2 cellular contexts compared by ENCODE assay signal in genomic region chr6:135499441-135500340, GRCh38.
TF ChIP-seq lines count a peak whose summit lies in the region.

No MANE protein-coding gene starts in this region.

TF ChIP-seq in A549, 52 proteins besides CTCF, POLR2A, EP300 and RAD21 (continued from another document):
- no peak for TF ChIP-seq REST (IDR thresholded peaks at IDR 0.05)
- no peak for TF ChIP-seq BCL3 (IDR thresholded peaks at IDR 0.05)
- TF ChIP-seq PBX3 (IDR thresholded peaks at IDR 0.05): no peak
- TF ChIP-seq ZFP36 (IDR thresholded peaks at IDR 0.05; ENCODE audit: borderline replicate concordance, partially characterized antibody): no peak
- TF ChIP-seq CHD2 (IDR thresholded peaks at IDR 0.05; ENCODE audit: low read length, partially characterized antibody): no peak
- no peak for TF ChIP-seq HOXB13 (CRISPR knock-in tag; IDR thresholded peaks at IDR 0.05; ENCODE audit: low read depth)
- TF ChIP-seq HOXA7 (CRISPR knock-in tag; IDR thresholded peaks at IDR 0.05): no peak
- TF ChIP-seq NR3C1 (IDR thresholded peaks at IDR 0.05): no peak
- no peak for TF ChIP-seq FOSB (CRISPR knock-in tag; IDR thresholded peaks at IDR 0.05)
- TF ChIP-seq NFE2L2 (conservative IDR thresholded peaks at IDR 0.05; ENCODE audit: low read length): no peak
- no peak for TF ChIP-seq KDM5A (IDR thresholded peaks at IDR 0.05)
- no peak for TF ChIP-seq MAFK (IDR thresholded peaks at IDR 0.05; ENCODE audit: partially characterized antibody)
- no peak for TF ChIP-seq NPAS2 (CRISPR knock-in tag; IDR thresholded peaks at IDR 0.05; ENCODE audit: borderline replicate concordance)
- no peak for TF ChIP-seq GATA3 (IDR thresholded peaks at IDR 0.05; ENCODE audit: borderline replicate concordance)
- TF ChIP-seq POLR2AphosphoS2 (conservative IDR thresholded peaks at IDR 0.05; ENCODE audit: low read length): no peak
- no peak for TF ChIP-seq ZNF302 (CRISPR knock-in tag; IDR thresholded peaks at IDR 0.05)
- no peak for TF ChIP-seq HEYL (CRISPR knock-in tag; IDR thresholded peaks at IDR 0.05)

TF ChIP-seq in IMR-90, 13 proteins besides CTCF, POLR2A, EP300 and RAD21 (continued from another document):
- TF ChIP-seq BHLHE40 (IDR thresholded peaks at IDR 0.05; ENCODE audit: low read depth, low read length) (no peak), RFX5 (IDR thresholded peaks at IDR 0.05; ENCODE audit: low read depth, low read length) (no peak), NFE2L2 (IDR thresholded peaks at IDR 0.05; ENCODE audit: low read depth, low read length) (no peak), MAZ (IDR thresholded peaks at IDR 0.05; ENCODE audit: borderline replicate concordance, low read depth, low read length) (no peak), MAFK (IDR thresholded peaks at IDR 0.05; ENCODE audit: low read depth, low read length) (no peak)
